Comparison of ENCODE assay signal across 4 cellular contexts in genomic region chr16:71590071-71590470, GRCh38. TPM values are rescaled to one million over a fixed set of nuclear protein-coding genes. Genes with fewer than 3 reads are reported as not detected.
"Had no signal": no experiment of that assay in that cellular context is flagged by ENCODE, and none has a peak within 500 bp of the region (broad histone marks: within the 10 kb centered on the region; RNA-seq: fewer than 3 reads in every experiment).

No MANE protein-coding gene starts in this region.

RNA-seq across cellular contexts. Expression of gene TAT, which starts 13.2 kb away (rescaled TPM):
- total RNA-seq: LHCN-M2, M059J, MCF 10A had no signal

RNA-seq across cellular contexts. Expression of gene MARVELD3, which starts 35.9 kb away (rescaled TPM):
- total RNA-seq: LHCN-M2, M059J, NCI-H460 had no signal
